18 cellular contexts compared by ENCODE assay signal in the genomic region with DNA sequence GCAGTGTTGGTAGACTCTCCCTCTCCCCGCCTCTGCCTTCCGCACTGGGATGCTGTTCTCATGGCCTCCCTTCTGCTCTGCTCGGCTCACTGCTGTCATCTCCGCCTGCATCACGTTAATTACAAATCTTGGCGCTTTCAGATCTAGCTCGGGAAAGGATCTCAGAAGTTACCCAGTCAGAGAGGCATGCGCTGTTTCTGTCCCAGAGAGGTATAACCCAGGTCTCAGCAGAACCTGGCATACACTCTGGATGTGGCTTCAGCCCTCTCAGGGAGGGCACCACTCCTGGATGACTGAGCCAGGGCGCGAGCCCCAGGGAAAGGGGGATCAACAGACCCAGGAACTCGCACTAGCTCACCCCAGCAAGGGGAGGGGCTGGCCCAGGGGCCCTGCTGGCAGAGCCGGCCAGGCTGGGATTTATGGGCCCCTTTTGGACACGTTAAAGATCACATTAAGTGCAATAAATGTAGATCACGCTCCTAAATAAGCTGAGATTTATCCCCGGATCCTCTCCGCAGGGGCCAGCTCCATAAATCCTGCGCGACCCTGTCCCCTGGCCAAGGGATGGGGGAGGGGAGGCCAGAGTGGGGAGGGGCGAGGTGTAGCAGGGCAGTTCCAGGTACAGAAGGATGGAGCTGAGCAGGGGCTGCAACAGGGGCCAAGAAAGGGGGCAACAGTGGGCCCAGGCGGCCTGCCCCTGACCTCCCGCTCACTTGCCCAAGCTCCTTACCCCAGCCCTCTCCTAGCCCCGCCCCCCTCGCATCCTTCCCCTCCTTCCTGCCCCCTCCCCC.
DNase-seq lines count a peak whose midpoint lies in the region; ATAC-seq and TF ChIP-seq lines count a peak whose summit lies in the region.
"Had no signal": no experiment of that assay in that cellular context is flagged by ENCODE, and none has a peak within 500 bp of the region (broad histone marks: within the 10 kb centered on the region; RNA-seq: fewer than 3 reads in every experiment).

No MANE protein-coding gene starts in this region.

- H3K4me1 ChIP-seq in GM23338 (ENCODE audit: insufficient read depth) (peaks cover 22% of the 10 kb centered on the region), HUES64 (ENCODE audit: insufficient read depth, low read length) (peaks cover 20% of the 10 kb centered on the region), hepatocyte (ENCODE audit: insufficient read depth) (peaks cover 25% of the 10 kb centered on the region), osteoblast (ENCODE audit: insufficient read depth, low read length) (no peaks in the 10 kb centered on the region), Peyer's patch (peaks cover 0 to 7% (median 0%) of the 10 kb centered on the region in 4 donors)
- H3K4me1 ChIP-seq: heart left ventricle had no signal

- WGBS in HUES64: 36% methylated on average over 19 of the region's 23 CpGs
- WGBS in hepatocyte (ENCODE audit: low lambda C conversion rate, missing lambda C conversion rate): 21% methylated on average over 18 of the region's 23 CpGs

- no peaks in the 10 kb centered on the region for H3K79me2 ChIP-seq in GM23338 (replicated peaks; ENCODE audit: insufficient read depth)
- H3K79me2 ChIP-seq in hepatocyte: no peaks in the 10 kb centered on the region
- H3K79me2 ChIP-seq in osteoblast (ENCODE audit: insufficient read depth, low read length): no peaks in the 10 kb centered on the region

- H3K27me3 Mint-ChIP-seq in GM23338 (ENCODE audit: insufficient read depth, low read depth, poor library complexity): peaks cover 20% of the 10 kb centered on the region

- H3K4me2 ChIP-seq in GM23338: peak overlapping the region; percentile 89
- peak overlapping the region; percentile 68 for H3K4me2 ChIP-seq in hepatocyte
- H3K4me2 ChIP-seq in osteoblast (ENCODE audit: insufficient read depth, low read length): no peak overlapping the region

- no peak overlapping the region for H3K27ac Mint-ChIP-seq in GM23338

- DNase-seq in GM23338 (ENCODE audit: low spot score) (peak; percentile 49), hepatocyte (ENCODE audit: low spot score) (no peak), osteoblast (ENCODE audit: insufficient read length, low spot score, missing footprints) (peak; percentile 55), Peyer's patch (no peak)
- DNase-seq: activated CD4-positive, CD25-positive, alpha-beta regulatory T cell treated with anti-CD3 and anti-CD28 coated beads, Interleukin-2, amount 50 U/mL, for 72 hours; activated CD8-positive, alpha-beta memory T cell treated with anti-CD3 and anti-CD28 coated beads, Interleukin-2, amount 50 U/mL, for 4 hours; amygdala; effector CD4-positive, alpha-beta T cell; heart left ventricle; Karpas-422; midbrain; NCI-H345; SHP77; stimulated activated CD4-positive, alpha-beta T cell treated with anti-CD3 and anti-CD28 coated beads, Interleukin-4, amount 100 ng/mL, for 1 hour had no signal

- no peaks in the 10 kb centered on the region for H3K9me3 Mint-ChIP-seq in GM23338

- H2AFZ ChIP-seq in GM23338 (peak overlapping the region; percentile 99), hepatocyte (no peak overlapping the region), osteoblast (ENCODE audit: low read length) (no peak overlapping the region)

- peak; percentile 82 for ATAC-seq in GM23338
- ATAC-seq in HG02798 (IDR thresholded peaks at IDR 0.05; ENCODE audit: poor library complexity, unreplicated experiment): no peak
- ATAC-seq in GM18511 (IDR thresholded peaks at IDR 0.05; ENCODE audit: unreplicated experiment): no peak
- ATAC-seq: heart left ventricle had no signal

- no peaks in the 10 kb centered on the region for H3K27me3 ChIP-seq in GM23338 (ENCODE audit: insufficient read depth)
- H3K27me3 ChIP-seq in HUES64 (ENCODE audit: insufficient read depth, low read length): no peaks in the 10 kb centered on the region; the same call in 1 of the 2 replicates
- peaks cover 32% of the 10 kb centered on the region for H3K27me3 ChIP-seq in hepatocyte
- peaks cover 38% of the 10 kb centered on the region for H3K27me3 ChIP-seq in osteoblast (ENCODE audit: insufficient read depth, low read length)
- H3K27me3 ChIP-seq in Peyer's patch: peaks cover 0 to 5% of the 10 kb centered on the region in 2 donors

- peak overlapping the region; percentile 52 for H3K4me3 Mint-ChIP-seq in GM23338

- H3K27ac ChIP-seq in GM23338 (ENCODE audit: low read depth) (no peak overlapping the region), HUES64 (ENCODE audit: low read depth, low read length) (no peak overlapping the region), hepatocyte (peak overlapping the region; percentile 76), osteoblast (ENCODE audit: low read depth, low read length) (no peak overlapping the region), Peyer's patch (no peak overlapping the region)
- H3K27ac ChIP-seq: BLaER1 treated with 17β-estradiol and CSF1 and Interleukin-3, amounts not matched to agents 10 nM and 100 nM; heart left ventricle had no signal

- H4K20me1 ChIP-seq in GM23338 (replicated peaks; ENCODE audit: insufficient read depth) (no peaks in the 10 kb centered on the region), hepatocyte (ENCODE audit: insufficient read depth, poor library complexity, severe bottlenecking) (no peaks in the 10 kb centered on the region), osteoblast (ENCODE audit: insufficient read depth, low read length) (no peaks in the 10 kb centered on the region)
- H4K20me1 ChIP-seq: BLaER1 treated with 17β-estradiol and CSF1 and Interleukin-3, amounts not matched to agents 10 nM and 100 nM had no signal

- no peak overlapping the region; the same call in 1 of the 2 replicates for H3K9ac ChIP-seq in HUES64 (ENCODE audit: low read depth, low read length)
- H3K9ac ChIP-seq: BLaER1 treated with 17β-estradiol and CSF1 and Interleukin-3, amounts not matched to agents 10 nM and 100 nM had no signal

- H3K9me3 ChIP-seq in HUES64 (ENCODE audit: insufficient read depth, low read depth, low read length) (no peaks in the 10 kb centered on the region), hepatocyte (ENCODE audit: low read depth) (no peaks in the 10 kb centered on the region), osteoblast (ENCODE audit: low read depth, low read length) (no peaks in the 10 kb centered on the region), Peyer's patch (no peaks in the 10 kb centered on the region)
- H3K9me3 ChIP-seq: BLaER1 treated with 17β-estradiol and CSF1 and Interleukin-3, amounts not matched to agents 10 nM and 100 nM; heart left ventricle had no signal

- peaks cover 33% of the 10 kb centered on the region for H3K4me1 Mint-ChIP-seq in GM23338

- H3K36me3 Mint-ChIP-seq in GM23338 (ENCODE audit: low read depth): no peaks in the 10 kb centered on the region

- no peak for TF ChIP-seq POLR2A in Peyer's patch (IDR thresholded peaks at IDR 0.05)

- H3K4me3 ChIP-seq in GM23338 (peak overlapping the region; percentile 51), HUES64 (ENCODE audit: low read length) (peak overlapping the region; percentile 42), hepatocyte (no peak overlapping the region), osteoblast (ENCODE audit: insufficient read depth, low read length) (no peak overlapping the region), Peyer's patch (no peak overlapping the region)
- H3K4me3 ChIP-seq: BLaER1 treated with 17β-estradiol and CSF1 and Interleukin-3, amounts not matched to agents 10 nM and 100 nM; heart left ventricle had no signal

- TF ChIP-seq CTCF in GM23338 (conservative IDR thresholded peaks at IDR 0.05; ENCODE audit: low read depth in 2 of 2) (no peak), hepatocyte (IDR thresholded peaks at IDR 0.05; ENCODE audit: poor library complexity) (no peak), osteoblast (IDR thresholded peaks at IDR 0.05; ENCODE audit: extremely low read depth, low read depth, low read length) (no peak), Peyer's patch (IDR thresholded peaks at IDR 0.05) (no peak)

- H3K36me3 ChIP-seq in GM23338 (ENCODE audit: insufficient read depth): no peaks in the 10 kb centered on the region
- H3K36me3 ChIP-seq in HUES64 (ENCODE audit: insufficient read depth, low read length): no peaks in the 10 kb centered on the region
- no peaks in the 10 kb centered on the region for H3K36me3 ChIP-seq in hepatocyte (replicated peaks; ENCODE audit: insufficient read depth, low read depth)
- H3K36me3 ChIP-seq in osteoblast (ENCODE audit: insufficient read depth, low read length): no peaks in the 10 kb centered on the region
- H3K36me3 ChIP-seq in Peyer's patch: no peaks in the 10 kb centered on the region
- H3K36me3 ChIP-seq: BLaER1 treated with 17β-estradiol and CSF1 and Interleukin-3, amounts not matched to agents 10 nM and 100 nM; heart left ventricle had no signal

- H3F3A ChIP-seq in GM23338 (replicated peaks; ENCODE audit: low read depth): peaks cover 8% of the 10 kb centered on the region; the same call in 1 of the 2 replicates

- H3K9me2 ChIP-seq in GM23338 (ENCODE audit: insufficient read depth) (no peaks in the 10 kb centered on the region), hepatocyte (replicated peaks; ENCODE audit: insufficient read depth) (no peaks in the 10 kb centered on the region)

TF ChIP-seq in GM23338, 12 proteins besides CTCF, POLR2A, EP300 and RAD21 (continues in another document):
- TF ChIP-seq CREB1 (CRISPR knock-in tag; IDR thresholded peaks at IDR 0.05; ENCODE audit: low read depth) (no peak), JUNB (IDR thresholded peaks at IDR 0.05; ENCODE audit: unreplicated experiment) (no peak)

Comparison
In these comparisons a context has a peak if more than half of its experiments do, and no peak if none do; other contexts are left out.
1. DNase-seq: peak in GM23338 (single experiment) and osteoblast (single experiment); none in hepatocyte (single experiment) and Peyer's patch (0 of 3).
2. H3K4me3 ChIP-seq: peak in GM23338 (single experiment) and HUES64 (single experiment); none in hepatocyte (single experiment), osteoblast (single experiment) and Peyer's patch (0 of 4).